Comparison of ENCODE assay signal across 8 cellular contexts in the genomic region with DNA sequence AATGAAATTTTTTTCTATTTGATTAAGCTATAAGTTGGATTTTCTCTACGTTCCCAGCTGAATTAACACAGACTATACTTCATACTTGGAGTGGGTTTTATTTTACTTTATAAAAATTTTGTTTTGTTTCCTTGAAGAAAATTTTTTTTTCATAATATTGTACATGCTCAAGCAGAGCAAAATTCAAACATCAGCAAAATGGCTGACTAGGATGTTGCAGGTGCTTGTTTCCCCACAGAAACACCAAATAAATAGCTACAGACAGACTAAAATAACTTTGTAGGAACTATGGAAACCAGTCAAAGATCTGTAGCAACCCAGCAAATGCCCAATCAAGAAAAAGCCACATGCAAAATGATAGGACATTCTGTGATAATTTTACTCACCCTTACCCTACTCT.
"Had no signal": no experiment of that assay in that cellular context is flagged by ENCODE, and none has a peak within 500 bp of the region (broad histone marks: within the 10 kb centered on the region; RNA-seq: fewer than 3 reads in every experiment).

No MANE protein-coding gene starts in this region.

- FAIRE-seq: G401.6, GM12891, GM12892, GM18507, GM19239 had no signal

- H3K4me3 ChIP-seq: GM12878 had no signal

- DNase-seq: GDM1, GF-D8 had no signal

- ATAC-seq: GM12878 had no signal
